In the genomic region with DNA sequence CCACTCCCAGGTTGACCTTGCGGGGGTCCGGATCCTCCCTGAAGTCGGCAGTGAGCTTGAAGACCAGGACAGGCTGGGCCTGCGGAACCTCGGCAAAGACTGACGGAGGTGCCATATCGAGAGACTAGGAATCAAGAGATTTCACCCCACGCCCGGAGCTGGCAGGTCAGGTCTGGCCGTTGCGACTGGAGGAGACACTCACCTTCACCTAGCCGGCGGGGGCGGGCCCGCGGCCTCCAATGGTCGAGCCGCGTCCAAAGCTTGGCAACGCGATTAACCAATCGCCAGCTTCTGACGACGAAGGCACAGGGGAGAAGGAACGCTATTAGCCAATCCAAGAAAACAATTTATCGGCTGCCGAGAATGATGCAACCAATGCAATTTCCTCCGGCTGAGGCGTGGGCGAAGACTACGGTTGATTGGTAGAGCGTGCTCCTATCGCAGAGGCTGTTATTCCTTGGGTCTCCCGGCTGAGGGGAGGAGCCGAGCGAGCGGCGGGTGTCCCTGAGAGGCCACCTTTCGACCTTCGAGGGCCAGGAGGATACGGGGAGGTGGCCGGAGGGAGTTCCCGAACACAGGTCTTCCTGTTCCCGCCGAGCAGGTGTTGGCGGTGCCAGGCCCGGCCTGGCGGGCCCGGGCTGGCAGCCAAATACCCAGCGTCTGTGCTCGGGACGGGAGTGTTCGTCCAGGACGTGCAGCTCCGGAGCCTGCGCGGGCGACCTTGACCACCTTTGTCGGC, we compare ENCODE assay signal across 1 cellular context.
TF ChIP-seq lines count a peak whose summit lies in the region.

Gene GOT1, minus strand, starts transcription at position 174 of the 739 bp plus-strand sequence. Its CDS starts 59 bp downstream, at position 115.

TF ChIP-seq in HepG2, 621 proteins besides CTCF, POLR2A, EP300 and RAD21 (continued from another document and continues in another):
- TF ChIP-seq STAT6 (CRISPR knock-in tag; IDR thresholded peaks at IDR 0.05; ENCODE audit: borderline replicate concordance), result no peak
- TF ChIP-seq POLR2AphosphoS2 (IDR thresholded peaks at IDR 0.05; ENCODE audit: low read depth, low read length), result no peak; the same call in 1 of the 2 replicates
- TF ChIP-seq RFXAP (CRISPR knock-in tag; IDR thresholded peaks at IDR 0.05; ENCODE audit: borderline replicate concordance), result peak; percentile 98
- no peak for TF ChIP-seq KDM1A (CRISPR knock-in tag; IDR thresholded peaks at IDR 0.05)
- no peak for TF ChIP-seq ZNF850 (CRISPR knock-in tag; conservative IDR thresholded peaks at IDR 0.05)
- TF ChIP-seq ZFP41 (CRISPR knock-in tag; IDR thresholded peaks at IDR 0.05; ENCODE audit: borderline replicate concordance), result no peak
- TF ChIP-seq ZNF557 (CRISPR knock-in tag; IDR thresholded peaks at IDR 0.05), result no peak
- TF ChIP-seq, protein P1, sequence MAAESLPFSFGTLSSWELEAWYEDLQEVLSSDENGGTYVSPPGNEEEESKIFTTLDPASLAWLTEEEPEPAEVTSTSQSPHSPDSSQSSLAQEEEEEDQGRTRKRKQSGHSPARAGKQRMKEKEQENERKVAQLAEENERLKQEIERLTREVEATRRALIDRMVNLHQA (CRISPR knock-in tag; IDR thresholded peaks at IDR 0.05), result 0 out of 2 replicates have a peak, but pooled peaks have one; percentile 42
- TF ChIP-seq RNF2 (conservative IDR thresholded peaks at IDR 0.05; ENCODE audit: low read depth), result peak; percentile 12; the same call in 1 of the 2 replicates
- TF ChIP-seq ISX (CRISPR knock-in tag; conservative IDR thresholded peaks at IDR 0.05), result no peak
- peak; percentile 50; the same call in 1 of the 2 replicates for TF ChIP-seq NRL (CRISPR knock-in tag; IDR thresholded peaks at IDR 0.05; ENCODE audit: borderline replicate concordance)
- no peak for TF ChIP-seq TCF12 (IDR thresholded peaks at IDR 0.05)
- peak; percentile 84; the same call in 1 of the 2 replicates for TF ChIP-seq TCF12 (CRISPR knock-in tag; IDR thresholded peaks at IDR 0.05)
- TF ChIP-seq BRD4 (CRISPR knock-in tag; IDR thresholded peaks at IDR 0.05), result no peak
- no peak for TF ChIP-seq ZNF496 (CRISPR knock-in tag; IDR thresholded peaks at IDR 0.05; ENCODE audit: insufficient replicate concordance)
- no peak for TF ChIP-seq ATM (IDR thresholded peaks at IDR 0.05; ENCODE audit: borderline replicate concordance)
- TF ChIP-seq HOXD1 (CRISPR knock-in tag; IDR thresholded peaks at IDR 0.05), result no peak
- TF ChIP-seq ZNF766 (CRISPR knock-in tag; IDR thresholded peaks at IDR 0.05; ENCODE audit: borderline replicate concordance), result no peak
- no peak for TF ChIP-seq ZNF292 (CRISPR knock-in tag; IDR thresholded peaks at IDR 0.05; ENCODE audit: borderline replicate concordance, low read depth)
- no peak for TF ChIP-seq ZNF75D (CRISPR knock-in tag; IDR thresholded peaks at IDR 0.05; ENCODE audit: borderline replicate concordance)
- TF ChIP-seq ZNF670 (CRISPR knock-in tag; IDR thresholded peaks at IDR 0.05; ENCODE audit: borderline replicate concordance), result no peak
- no peak for TF ChIP-seq ZNF660 (CRISPR knock-in tag; IDR thresholded peaks at IDR 0.05; ENCODE audit: borderline replicate concordance, low read depth)
- no peak for TF ChIP-seq SRF (IDR thresholded peaks at IDR 0.05; ENCODE audit: low read depth, low read length)
- no peak for TF ChIP-seq ZFP62 (CRISPR knock-in tag; IDR thresholded peaks at IDR 0.05)
- TF ChIP-seq, protein P2, sequence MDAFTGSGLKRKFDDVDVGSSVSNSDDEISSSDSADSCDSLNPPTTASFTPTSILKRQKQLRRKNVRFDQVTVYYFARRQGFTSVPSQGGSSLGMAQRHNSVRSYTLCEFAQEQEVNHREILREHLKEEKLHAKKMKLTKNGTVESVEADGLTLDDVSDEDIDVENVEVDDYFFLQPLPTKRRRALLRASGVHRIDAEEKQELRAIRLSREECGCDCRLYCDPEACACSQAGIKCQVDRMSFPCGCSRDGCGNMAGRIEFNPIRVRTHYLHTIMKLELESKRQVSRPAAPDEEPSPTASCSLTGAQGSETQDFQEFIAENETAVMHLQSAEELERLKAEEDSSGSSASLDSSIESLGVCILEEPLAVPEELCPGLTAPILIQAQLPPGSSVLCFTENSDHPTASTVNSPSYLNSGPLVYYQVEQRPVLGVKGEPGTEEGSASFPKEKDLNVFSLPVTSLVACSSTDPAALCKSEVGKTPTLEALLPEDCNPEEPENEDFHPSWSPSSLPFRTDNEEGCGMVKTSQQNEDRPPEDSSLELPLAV (CRISPR knock-in tag; conservative IDR thresholded peaks at IDR 0.05; ENCODE audit: low read depth), result no peak
- TF ChIP-seq, protein P3, sequence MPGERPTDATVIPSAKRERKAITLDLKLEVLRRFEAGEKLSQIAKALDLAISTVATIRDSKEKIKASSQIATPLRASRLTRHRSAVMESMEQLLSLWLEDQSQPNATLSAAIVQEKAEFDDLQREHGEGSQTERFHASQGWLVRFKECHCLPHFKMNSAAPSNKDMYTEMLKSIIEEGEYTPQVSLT (CRISPR knock-in tag; IDR thresholded peaks at IDR 0.05; ENCODE audit: borderline replicate concordance, low read depth), result no peak
- TF ChIP-seq ELF3 (CRISPR knock-in tag; IDR thresholded peaks at IDR 0.05), result no peak
- no peak for TF ChIP-seq HOXA7 (CRISPR knock-in tag; IDR thresholded peaks at IDR 0.05)
- TF ChIP-seq, protein P4, sequence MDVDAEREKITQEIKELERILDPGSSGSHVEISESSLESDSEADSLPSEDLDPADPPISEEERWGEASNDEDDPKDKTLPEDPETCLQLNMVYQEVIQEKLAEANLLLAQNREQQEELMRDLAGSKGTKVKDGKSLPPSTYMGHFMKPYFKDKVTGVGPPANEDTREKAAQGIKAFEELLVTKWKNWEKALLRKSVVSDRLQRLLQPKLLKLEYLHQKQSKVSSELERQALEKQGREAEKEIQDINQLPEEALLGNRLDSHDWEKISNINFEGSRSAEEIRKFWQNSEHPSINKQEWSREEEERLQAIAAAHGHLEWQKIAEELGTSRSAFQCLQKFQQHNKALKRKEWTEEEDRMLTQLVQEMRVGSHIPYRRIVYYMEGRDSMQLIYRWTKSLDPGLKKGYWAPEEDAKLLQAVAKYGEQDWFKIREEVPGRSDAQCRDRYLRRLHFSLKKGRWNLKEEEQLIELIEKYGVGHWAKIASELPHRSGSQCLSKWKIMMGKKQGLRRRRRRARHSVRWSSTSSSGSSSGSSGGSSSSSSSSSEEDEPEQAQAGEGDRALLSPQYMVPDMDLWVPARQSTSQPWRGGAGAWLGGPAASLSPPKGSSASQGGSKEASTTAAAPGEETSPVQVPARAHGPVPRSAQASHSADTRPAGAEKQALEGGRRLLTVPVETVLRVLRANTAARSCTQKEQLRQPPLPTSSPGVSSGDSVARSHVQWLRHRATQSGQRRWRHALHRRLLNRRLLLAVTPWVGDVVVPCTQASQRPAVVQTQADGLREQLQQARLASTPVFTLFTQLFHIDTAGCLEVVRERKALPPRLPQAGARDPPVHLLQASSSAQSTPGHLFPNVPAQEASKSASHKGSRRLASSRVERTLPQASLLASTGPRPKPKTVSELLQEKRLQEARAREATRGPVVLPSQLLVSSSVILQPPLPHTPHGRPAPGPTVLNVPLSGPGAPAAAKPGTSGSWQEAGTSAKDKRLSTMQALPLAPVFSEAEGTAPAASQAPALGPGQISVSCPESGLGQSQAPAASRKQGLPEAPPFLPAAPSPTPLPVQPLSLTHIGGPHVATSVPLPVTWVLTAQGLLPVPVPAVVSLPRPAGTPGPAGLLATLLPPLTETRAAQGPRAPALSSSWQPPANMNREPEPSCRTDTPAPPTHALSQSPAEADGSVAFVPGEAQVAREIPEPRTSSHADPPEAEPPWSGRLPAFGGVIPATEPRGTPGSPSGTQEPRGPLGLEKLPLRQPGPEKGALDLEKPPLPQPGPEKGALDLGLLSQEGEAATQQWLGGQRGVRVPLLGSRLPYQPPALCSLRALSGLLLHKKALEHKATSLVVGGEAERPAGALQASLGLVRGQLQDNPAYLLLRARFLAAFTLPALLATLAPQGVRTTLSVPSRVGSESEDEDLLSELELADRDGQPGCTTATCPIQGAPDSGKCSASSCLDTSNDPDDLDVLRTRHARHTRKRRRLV (CRISPR knock-in tag; IDR thresholded peaks at IDR 0.05), result no peak
- TF ChIP-seq HMG20B (CRISPR knock-in tag; conservative IDR thresholded peaks at IDR 0.05), result peak; percentile 83
- peak; percentile 50 for TF ChIP-seq BORCS8-MEF2B (CRISPR knock-in tag; IDR thresholded peaks at IDR 0.05)
- TF ChIP-seq ZNF644 (CRISPR knock-in tag; IDR thresholded peaks at IDR 0.05; ENCODE audit: low read depth), result no peak
- peak; percentile 45; the same call in 1 of the 2 replicates for TF ChIP-seq FOXK1 (CRISPR knock-in tag; IDR thresholded peaks at IDR 0.05; ENCODE audit: borderline replicate concordance, low read depth)
- no peak; the same call in 1 of the 2 replicates for TF ChIP-seq MED1 (CRISPR knock-in tag; IDR thresholded peaks at IDR 0.05)
- TF ChIP-seq PCBP2 (optimal IDR thresholded peaks at IDR 0.05; ENCODE audit: low read depth, low read length, poor library complexity, severe bottlenecking), result no peak
- no peak for TF ChIP-seq ZNF44 (CRISPR knock-in tag; IDR thresholded peaks at IDR 0.05)
- no peak for TF ChIP-seq NFE2 (CRISPR knock-in tag; IDR thresholded peaks at IDR 0.05)
- TF ChIP-seq STAT5B (CRISPR knock-in tag; IDR thresholded peaks at IDR 0.05), result no peak
- 0 out of 2 replicates have a peak, but pooled peaks have one; percentile 22 for TF ChIP-seq ZNF772 (CRISPR knock-in tag; IDR thresholded peaks at IDR 0.05)
- peak; percentile 31; the same call in 1 of the 2 replicates for TF ChIP-seq ZIK1 (CRISPR knock-in tag; IDR thresholded peaks at IDR 0.05; ENCODE audit: borderline replicate concordance, low read depth)
- TF ChIP-seq ZNF253 (CRISPR knock-in tag; IDR thresholded peaks at IDR 0.05; ENCODE audit: borderline replicate concordance), result no peak
- TF ChIP-seq ARNTL (CRISPR knock-in tag; IDR thresholded peaks at IDR 0.05), result no peak
- TF ChIP-seq, protein P5, sequence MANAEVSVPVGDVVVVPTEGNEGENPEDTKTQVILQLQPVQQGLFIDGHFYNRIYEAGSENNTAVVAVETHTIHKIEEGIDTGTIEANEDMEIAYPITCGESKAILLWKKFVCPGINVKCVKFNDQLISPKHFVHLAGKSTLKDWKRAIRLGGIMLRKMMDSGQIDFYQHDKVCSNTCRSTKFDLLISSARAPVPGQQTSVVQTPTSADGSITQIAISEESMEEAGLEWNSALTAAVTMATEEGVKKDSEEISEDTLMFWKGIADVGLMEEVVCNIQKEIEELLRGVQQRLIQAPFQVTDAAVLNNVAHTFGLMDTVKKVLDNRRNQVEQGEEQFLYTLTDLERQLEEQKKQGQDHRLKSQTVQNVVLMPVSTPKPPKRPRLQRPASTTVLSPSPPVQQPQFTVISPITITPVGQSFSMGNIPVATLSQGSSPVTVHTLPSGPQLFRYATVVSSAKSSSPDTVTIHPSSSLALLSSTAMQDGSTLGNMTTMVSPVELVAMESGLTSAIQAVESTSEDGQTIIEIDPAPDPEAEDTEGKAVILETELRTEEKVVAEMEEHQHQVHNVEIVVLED (CRISPR knock-in tag; IDR thresholded peaks at IDR 0.05; ENCODE audit: borderline replicate concordance), result no peak; the same call in 1 of the 2 replicates
- TF ChIP-seq ZNF720 (CRISPR knock-in tag; IDR thresholded peaks at IDR 0.05), result no peak
- TF ChIP-seq ZNF34 (CRISPR knock-in tag; IDR thresholded peaks at IDR 0.05; ENCODE audit: borderline replicate concordance), result no peak; the same call in 1 of the 2 replicates
- TF ChIP-seq NCOR1 (IDR thresholded peaks at IDR 0.05; ENCODE audit: borderline replicate concordance, low read length), result peak; percentile 78; the same call in 1 of the 2 replicates
- peak; percentile 83 for TF ChIP-seq ZNF501 (CRISPR knock-in tag; IDR thresholded peaks at IDR 0.05)
- TF ChIP-seq ZNF431 (CRISPR knock-in tag; IDR thresholded peaks at IDR 0.05; ENCODE audit: borderline replicate concordance, low read depth), result no peak; the same call in 1 of the 2 replicates
- peak; percentile 81; the same call in 1 of the 2 replicates for TF ChIP-seq AHR (CRISPR knock-in tag; IDR thresholded peaks at IDR 0.05)
- TF ChIP-seq KMT2A (CRISPR knock-in tag; IDR thresholded peaks at IDR 0.05), result peak; percentile 77
- no peak for TF ChIP-seq ZSCAN30 (CRISPR knock-in tag; IDR thresholded peaks at IDR 0.05)
- TF ChIP-seq ZNF749 (CRISPR knock-in tag; IDR thresholded peaks at IDR 0.05; ENCODE audit: borderline replicate concordance), result peak; percentile 74; the same call in 1 of the 2 replicates
- no peak for TF ChIP-seq ZBTB21 (CRISPR knock-in tag; IDR thresholded peaks at IDR 0.05)
- no peak for TF ChIP-seq ZNF207 (IDR thresholded peaks at IDR 0.05; ENCODE audit: borderline replicate concordance)
- TF ChIP-seq EED (CRISPR knock-in tag; IDR thresholded peaks at IDR 0.05), result no peak
- no peak for TF ChIP-seq EEA1 (CRISPR knock-in tag; IDR thresholded peaks at IDR 0.05; ENCODE audit: borderline replicate concordance)
- TF ChIP-seq ZNF770 (CRISPR knock-in tag; IDR thresholded peaks at IDR 0.05), result peak; percentile 14; the same call in 1 of the 2 replicates
- peak; percentile 93 for TF ChIP-seq ATF1 (CRISPR knock-in tag; IDR thresholded peaks at IDR 0.05)
